25 cellular contexts compared by ENCODE assay signal in the genomic region with DNA sequence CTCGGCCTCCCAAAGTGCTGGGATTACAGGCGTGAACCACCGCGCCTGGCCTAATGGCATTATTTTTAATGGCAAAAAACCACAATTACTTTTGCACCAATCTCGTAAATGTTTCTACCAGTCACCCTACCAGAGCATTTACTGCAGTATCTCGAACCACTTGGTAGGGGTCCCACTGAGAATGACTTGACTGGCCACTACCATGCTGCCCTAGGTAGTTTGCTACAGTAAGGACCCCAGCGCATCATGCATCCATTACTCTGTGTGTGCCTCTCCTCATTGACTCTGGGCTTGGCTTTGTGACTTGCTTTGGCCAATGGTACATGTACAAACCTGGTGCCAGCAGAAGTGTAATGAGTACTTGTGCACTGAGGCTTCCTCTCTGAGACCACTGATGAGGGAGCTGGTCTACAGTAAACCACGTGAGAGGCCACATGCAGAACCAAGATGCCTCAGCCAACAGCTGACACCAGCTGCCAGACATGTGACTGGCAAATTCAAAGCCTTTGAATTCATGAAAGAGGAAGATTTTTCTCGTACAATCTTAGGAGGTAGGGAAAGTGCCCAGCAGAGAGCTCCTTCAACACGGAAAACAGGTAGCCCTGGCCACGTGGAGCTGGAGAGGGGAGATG.
A peak's percentile ranks its signal among the peaks of the same experiment; 100 is the strongest.
DNase-seq lines count a peak whose midpoint lies in the region; ATAC-seq lines count a peak whose summit lies in the region.
"Had no signal": no experiment of that assay in that cellular context is flagged by ENCODE, and none has a peak within 500 bp of the region (broad histone marks: within the 10 kb centered on the region; RNA-seq: fewer than 3 reads in every experiment).

No MANE protein-coding gene starts in this region.

- peak; percentile 64 for DNase-seq in activated CD8-positive, alpha-beta memory T cell treated with anti-CD3 and anti-CD28 coated beads, Interleukin-2, amount 10 ng/mL, durations not matched to agents 7 days and 5 days
- no peak for DNase-seq in activated CD8-positive, alpha-beta memory T cell treated with anti-CD3 and anti-CD28 coated beads, Interleukin-2, amount 50 U/mL, for 48 hours
- peak; percentile 62 for DNase-seq in activated CD8-positive, alpha-beta T cell treated with anti-CD3 and anti-CD28 coated beads, Interleukin-2, amount 10 ng/mL, durations not matched to agents 7 days and 5 days
- no peak for DNase-seq in natural killer cell treated with Interleukin-12 subunit alpha and Interleukin-12 subunit beta and Interleukin-15 and Interleukin-18, amount 100 ng/mL, for 72 hours (ENCODE audit: low spot score)
- DNase-seq in NCI-H1436 treated with DMSO at 0.1 percent for 48 hours (lab: John Stamatoyannopoulos, UW) (no peak), NCI-H2227 (lab: John Stamatoyannopoulos, UW; ENCODE audit: unreplicated experiment) (no peak)
- DNase-seq: Calu3, EL, foreskin fibroblast, NCI-H1694 treated with DMSO at 0.1 percent for 48 hours, NCI-H748 treated with DMSO at 0.1 percent for 48 hours, PC-3, SIG-M5, uterus had no signal

- peak overlapping the region; percentile 52 for H3K27ac ChIP-seq in KOPT-K1 (ENCODE audit: low read depth, low read length, poor library complexity, severe bottlenecking)
- H3K27ac ChIP-seq: A549, epithelial cell of prostate, HL-60, neutrophil, suprapubic skin, uterus, VCaP had no signal

- no peaks in the 10 kb centered on the region for H3K27me3 Mint-ChIP-seq in activated CD8-positive, alpha-beta memory T cell treated with anti-CD3 and anti-CD28 coated beads, Interleukin-2, amount 10 ng/mL, durations not matched to agents 7 days and 5 days
- H3K27me3 Mint-ChIP-seq in activated CD8-positive, alpha-beta T cell treated with anti-CD3 and anti-CD28 coated beads, Interleukin-2, amount 10 ng/mL, durations not matched to agents 7 days and 5 days (ENCODE audit: low read depth), result peaks cover 2% of the 10 kb centered on the region
- H3K27me3 Mint-ChIP-seq in natural killer cell treated with Interleukin-12 subunit alpha and Interleukin-12 subunit beta and Interleukin-15 and Interleukin-18, amount 100 ng/mL, for 72 hours, result peaks cover 19 to 31% of the 10 kb centered on the region in 2 donors

- ATAC-seq in activated CD8-positive, alpha-beta memory T cell treated with anti-CD3 and anti-CD28 coated beads, Interleukin-2, amount 10 ng/mL, durations not matched to agents 7 days and 5 days, result peak; percentile 78
- ATAC-seq in activated CD8-positive, alpha-beta T cell treated with anti-CD3 and anti-CD28 coated beads, Interleukin-2, amount 10 ng/mL, durations not matched to agents 7 days and 5 days, result peak; percentile 69
- ATAC-seq in natural killer cell treated with Interleukin-12 subunit alpha and Interleukin-12 subunit beta and Interleukin-15 and Interleukin-18, amount 100 ng/mL, for 72 hours, result peak in 1 of 2 donors; percentile 80
- ATAC-seq in HG02870 (IDR thresholded peaks at IDR 0.05; ENCODE audit: unreplicated experiment), result no peak
- ATAC-seq: mucosa of descending colon, PC-3 had no signal

- H3K9me3 Mint-ChIP-seq in activated CD8-positive, alpha-beta memory T cell treated with anti-CD3 and anti-CD28 coated beads, Interleukin-2, amount 10 ng/mL, durations not matched to agents 7 days and 5 days (ENCODE audit: low read depth), result no peaks in the 10 kb centered on the region
- H3K9me3 Mint-ChIP-seq in activated CD8-positive, alpha-beta T cell treated with anti-CD3 and anti-CD28 coated beads, Interleukin-2, amount 10 ng/mL, durations not matched to agents 7 days and 5 days (ENCODE audit: insufficient read depth), result no peaks in the 10 kb centered on the region
- H3K9me3 Mint-ChIP-seq in natural killer cell treated with Interleukin-12 subunit alpha and Interleukin-12 subunit beta and Interleukin-15 and Interleukin-18, amount 100 ng/mL, for 72 hours, result no peaks in the 10 kb centered on the region
- H3K9me3 Mint-ChIP-seq: activated T-helper 2 cell treated with anti-CD3 and anti-CD28 coated beads, Interferon-gamma antibody, Interleukin-2, Interleukin-4, amounts not matched to agents 10 μg/mL and 5 μg/mL and 100 μg/mL, durations not matched to agents 14 hours and 24 hours and 36 hours had no signal

- H3K36me3 ChIP-seq in KOPT-K1 (ENCODE audit: insufficient read depth, low read length), result no peaks in the 10 kb centered on the region
- H3K36me3 ChIP-seq: MG63, neutrophil, suprapubic skin, uterus had no signal

- no peaks in the 10 kb centered on the region for H3K36me3 Mint-ChIP-seq in activated CD8-positive, alpha-beta memory T cell treated with anti-CD3 and anti-CD28 coated beads, Interleukin-2, amount 10 ng/mL, durations not matched to agents 7 days and 5 days
- no peaks in the 10 kb centered on the region for H3K36me3 Mint-ChIP-seq in activated CD8-positive, alpha-beta T cell treated with anti-CD3 and anti-CD28 coated beads, Interleukin-2, amount 10 ng/mL, durations not matched to agents 7 days and 5 days (ENCODE audit: low read depth)
- H3K36me3 Mint-ChIP-seq in natural killer cell treated with Interleukin-12 subunit alpha and Interleukin-12 subunit beta and Interleukin-15 and Interleukin-18, amount 100 ng/mL, for 72 hours, result no peaks in the 10 kb centered on the region

- no peak overlapping the region for H3K4me3 Mint-ChIP-seq in activated CD8-positive, alpha-beta memory T cell treated with anti-CD3 and anti-CD28 coated beads, Interleukin-2, amount 10 ng/mL, durations not matched to agents 7 days and 5 days
- no peak overlapping the region for H3K4me3 Mint-ChIP-seq in activated CD8-positive, alpha-beta T cell treated with anti-CD3 and anti-CD28 coated beads, Interleukin-2, amount 10 ng/mL, durations not matched to agents 7 days and 5 days
- H3K4me3 Mint-ChIP-seq in natural killer cell treated with Interleukin-12 subunit alpha and Interleukin-12 subunit beta and Interleukin-15 and Interleukin-18, amount 100 ng/mL, for 72 hours, result peak overlapping the region; percentile 59

- H3K4me1 Mint-ChIP-seq in activated CD8-positive, alpha-beta memory T cell treated with anti-CD3 and anti-CD28 coated beads, Interleukin-2, amount 10 ng/mL, durations not matched to agents 7 days and 5 days, result peaks cover 32% of the 10 kb centered on the region
- H3K4me1 Mint-ChIP-seq in activated CD8-positive, alpha-beta T cell treated with anti-CD3 and anti-CD28 coated beads, Interleukin-2, amount 10 ng/mL, durations not matched to agents 7 days and 5 days (ENCODE audit: low read depth), result peaks cover 39% of the 10 kb centered on the region
- peaks cover 6 to 7% of the 10 kb centered on the region in 2 donors for H3K4me1 Mint-ChIP-seq in natural killer cell treated with Interleukin-12 subunit alpha and Interleukin-12 subunit beta and Interleukin-15 and Interleukin-18, amount 100 ng/mL, for 72 hours (ENCODE audit: low read depth in 2 of 2)

- POLR2A ChIA-PET in activated CD8-positive, alpha-beta T cell treated with anti-CD3 and anti-CD28 coated beads, Interleukin-2, amount 10 ng/mL, durations not matched to agents 7 days and 5 days (lab: Charles Lee), result interaction anchor here (0.6 to 0.8 kb wide), 3 partner anchors 31 to 47 kb away, joined by 3 to 6 read pairs (median 3); no protein-coding TSS in a partner anchor

- H3K27ac Mint-ChIP-seq in activated CD8-positive, alpha-beta memory T cell treated with anti-CD3 and anti-CD28 coated beads, Interleukin-2, amount 10 ng/mL, durations not matched to agents 7 days and 5 days, result peak overlapping the region; percentile 58
- H3K27ac Mint-ChIP-seq in activated CD8-positive, alpha-beta T cell treated with anti-CD3 and anti-CD28 coated beads, Interleukin-2, amount 10 ng/mL, durations not matched to agents 7 days and 5 days, result peak overlapping the region; percentile 36
- H3K27ac Mint-ChIP-seq in natural killer cell treated with Interleukin-12 subunit alpha and Interleukin-12 subunit beta and Interleukin-15 and Interleukin-18, amount 100 ng/mL, for 72 hours, result peak overlapping the region in 1 of 2 donors; percentile 53
- H3K27ac Mint-ChIP-seq: activated T-helper 2 cell treated with anti-CD3 and anti-CD28 coated beads, Interferon-gamma antibody, Interleukin-2, Interleukin-4, amounts not matched to agents 10 μg/mL and 5 μg/mL and 100 μg/mL, durations not matched to agents 14 hours and 24 hours and 36 hours had no signal

- H3K9me3 ChIP-seq in KOPT-K1 (ENCODE audit: insufficient read depth, low read length, poor library complexity, severe bottlenecking), result no peaks in the 10 kb centered on the region
- H3K9me3 ChIP-seq: A549, MG63, mucosa of descending colon, neutrophil, suprapubic skin, uterus had no signal

- CTCF ChIA-PET in activated CD8-positive, alpha-beta memory T cell treated with anti-CD3 and anti-CD28 coated beads, Interleukin-2, amount 10 ng/mL, durations not matched to agents 7 days and 5 days (lab: Charles Lee), result interaction anchor here (1.0 to 2.3 kb wide), 17 partner anchors 10 to 1368 kb away, joined by 3 to 10 read pairs (median 4); no protein-coding TSS in a partner anchor
- CTCF ChIA-PET in activated CD8-positive, alpha-beta T cell treated with anti-CD3 and anti-CD28 coated beads, Interleukin-2, amount 10 ng/mL, durations not matched to agents 7 days and 5 days (lab: Charles Lee), result interaction anchor here (0.7 to 2.5 kb wide), 31 partner anchors 11 to 1369 kb away, joined by 3 to 25 read pairs (median 6); no protein-coding TSS in a partner anchor

Comparison
In these comparisons a context has a peak if more than half of its experiments do, and no peak if none do; other contexts are left out.
1. DNase-seq: peak in activated CD8-positive, alpha-beta memory T cell treated with anti-CD3 and anti-CD28 coated beads, Interleukin-2, amount 10 ng/mL, durations not matched to agents 7 days and 5 days (single experiment) and activated CD8-positive, alpha-beta T cell treated with anti-CD3 and anti-CD28 coated beads, Interleukin-2, amount 10 ng/mL, durations not matched to agents 7 days and 5 days (single experiment); none in activated CD8-positive, alpha-beta memory T cell treated with anti-CD3 and anti-CD28 coated beads, Interleukin-2, amount 50 U/mL, for 48 hours (single experiment), natural killer cell treated with Interleukin-12 subunit alpha and Interleukin-12 subunit beta and Interleukin-15 and Interleukin-18, amount 100 ng/mL, for 72 hours (single experiment), NCI-H1436 treated with DMSO at 0.1 percent for 48 hours (single experiment) and NCI-H2227 (single experiment).